22 cellular contexts compared by ENCODE assay signal in genomic region chr3:69458798-69459197, GRCh38.
A peak's percentile ranks its signal among the peaks of the same experiment; 100 is the strongest.
DNase-seq lines count a peak whose midpoint lies in the region; ATAC-seq lines count a peak whose summit lies in the region.
"Had no signal": no experiment of that assay in that cellular context is flagged by ENCODE, and none has a peak within 500 bp of the region (broad histone marks: within the 10 kb centered on the region; RNA-seq: fewer than 3 reads in every experiment).

No MANE protein-coding gene starts in this region.

- peaks cover 6% of the 10 kb centered on the region for H3K27me3 Mint-ChIP-seq in activated T-helper 17 cell treated with anti-CD3 and anti-CD28 coated beads, Interleukin-2, amount 50 U/mL, for 72 hours

- H3K9me3 Mint-ChIP-seq in activated T-helper 17 cell treated with anti-CD3 and anti-CD28 coated beads, Interleukin-2, amount 50 U/mL, for 72 hours = no peaks in the 10 kb centered on the region
- H3K9me3 Mint-ChIP-seq: activated T-cell treated with anti-CD3 and anti-CD28 coated beads, Interleukin-2, amount 50 U/mL, for 4 hours had no signal

- no peak overlapping the region for H3K27ac Mint-ChIP-seq in activated T-helper 17 cell treated with anti-CD3 and anti-CD28 coated beads, Interleukin-2, amount 50 U/mL, for 72 hours
- H3K27ac Mint-ChIP-seq: activated naive CD4-positive, alpha-beta T cell treated with anti-CD3 and anti-CD28 coated beads, Interleukin-2, amount 50 U/mL, for 24 hours; CD14-positive monocyte; stimulated activated naive B cell treated with anti-CD40 and anti-IgM and Interleukin-4, amounts not matched to agents 10 μg/mL and 1 μg/mL and 100 μg/mL, for 72 hours had no signal

- H3K27ac ChIP-seq in epithelial cell of prostate = peak overlapping the region; percentile 99
- H3K27ac ChIP-seq: SJCRH30, thoracic aorta had no signal

- no peaks in the 10 kb centered on the region for H3K36me3 Mint-ChIP-seq in activated T-helper 17 cell treated with anti-CD3 and anti-CD28 coated beads, Interleukin-2, amount 50 U/mL, for 72 hours (ENCODE audit: low read depth)
- H3K36me3 Mint-ChIP-seq: activated naive CD4-positive, alpha-beta T cell treated with anti-CD3 and anti-CD28 coated beads, Interleukin-2, amount 50 U/mL, for 24 hours; CD14-positive monocyte; stimulated activated naive B cell treated with anti-CD40 and anti-IgM and Interleukin-4, amounts not matched to agents 10 μg/mL and 1 μg/mL and 100 μg/mL, for 72 hours had no signal

- in situ Hi-C loops in KBM-7 (cut with MboI; ENCODE audit: low pct_unique_long_range_greater_than_20kb, low sequenced_read_pairs) = no loop called here

- no peak for ATAC-seq in activated T-helper 17 cell treated with anti-CD3 and anti-CD28 coated beads, Interleukin-2, amount 50 U/mL, for 72 hours (replicated peaks)
- no peak for ATAC-seq in GM18511 (IDR thresholded peaks at IDR 0.05; ENCODE audit: unreplicated experiment)
- ATAC-seq: activated T-cell treated with anti-CD3 and anti-CD28 coated beads, Interleukin-2, amount 50 U/mL, for 4 hours; left ventricle myocardium superior; stimulated activated naive B cell treated with anti-CD40 and anti-IgM and Interleukin-4, amounts not matched to agents 10 μg/mL and 1 μg/mL and 100 μg/mL, for 72 hours had no signal

- no peak overlapping the region for H3K4me3 Mint-ChIP-seq in activated T-helper 17 cell treated with anti-CD3 and anti-CD28 coated beads, Interleukin-2, amount 50 U/mL, for 72 hours
- H3K4me3 Mint-ChIP-seq: activated naive CD4-positive, alpha-beta T cell treated with anti-CD3 and anti-CD28 coated beads, Interleukin-2, amount 50 U/mL, for 24 hours; activated T-cell treated with anti-CD3 and anti-CD28 coated beads, Interleukin-2, amount 50 U/mL, for 4 hours; CD14-positive monocyte; neural crest cell; stimulated activated naive B cell treated with anti-CD40 and anti-IgM and Interleukin-4, amounts not matched to agents 10 μg/mL and 1 μg/mL and 100 μg/mL, for 72 hours had no signal

- no peaks in the 10 kb centered on the region for H3K4me1 Mint-ChIP-seq in activated T-helper 17 cell treated with anti-CD3 and anti-CD28 coated beads, Interleukin-2, amount 50 U/mL, for 72 hours
- H3K4me1 Mint-ChIP-seq: activated naive CD4-positive, alpha-beta T cell treated with anti-CD3 and anti-CD28 coated beads, Interleukin-2, amount 50 U/mL, for 24 hours; stimulated activated naive B cell treated with anti-CD40 and anti-IgM and Interleukin-4, amounts not matched to agents 10 μg/mL and 1 μg/mL and 100 μg/mL, for 72 hours had no signal

- peak; percentile 35 to 56 for DNase-seq in AML-193 (lab: John Stamatoyannopoulos, UW)
- DNase-seq in KBM-7 = peak; percentile 59
- DNase-seq in SKM-1 (lab: John Stamatoyannopoulos, UW; ENCODE audit: unreplicated experiment) = peak; percentile 68
- no peak for DNase-seq in epithelial cell of prostate (ENCODE audit: low read depth, low spot score)
- DNase-seq in NCI-H345 treated with DMSO at 0.1 percent for 48 hours (lab: John Stamatoyannopoulos, UW; ENCODE audit: unreplicated experiment) = no peak
- DNase-seq in amygdala (lab: John Stamatoyannopoulos, UW) = no peak
- DNase-seq: activated CD4-positive, CD25-positive, alpha-beta regulatory T cell treated with anti-CD3 and anti-CD28 coated beads, Interleukin-2, amount 50 U/mL, for 72 hours; activated T-cell treated with anti-CD3 and anti-CD28 coated beads, Interleukin-2, amount 50 U/mL, for 4 hours; effector memory CD4-positive, alpha-beta T cell; glutamatergic neuron; left ventricle myocardium superior; NCI-H2029 treated with DMSO at 0.1 percent for 48 hours; NCI-H524; stimulated activated CD4-positive, alpha-beta T cell treated with anti-CD3 and anti-CD28 coated beads, Interleukin-2, amount 100 ng/mL, for 24 hours; stimulated activated naive B cell treated with anti-CD40 and anti-IgM and Interleukin-4, amounts not matched to agents 10 μg/mL and 1 μg/mL and 100 μg/mL, for 72 hours had no signal

Comparison
In these comparisons a context has a peak if more than half of its experiments do, and no peak if none do; other contexts are left out.
1. DNase-seq: peak in AML-193 (2 of 2), KBM-7 (single experiment) and SKM-1 (single experiment); none in epithelial cell of prostate (single experiment), NCI-H345 treated with DMSO at 0.1 percent for 48 hours (single experiment) and amygdala (0 of 56).